ENCODE assay signal across 12 cellular contexts in the genomic region with DNA sequence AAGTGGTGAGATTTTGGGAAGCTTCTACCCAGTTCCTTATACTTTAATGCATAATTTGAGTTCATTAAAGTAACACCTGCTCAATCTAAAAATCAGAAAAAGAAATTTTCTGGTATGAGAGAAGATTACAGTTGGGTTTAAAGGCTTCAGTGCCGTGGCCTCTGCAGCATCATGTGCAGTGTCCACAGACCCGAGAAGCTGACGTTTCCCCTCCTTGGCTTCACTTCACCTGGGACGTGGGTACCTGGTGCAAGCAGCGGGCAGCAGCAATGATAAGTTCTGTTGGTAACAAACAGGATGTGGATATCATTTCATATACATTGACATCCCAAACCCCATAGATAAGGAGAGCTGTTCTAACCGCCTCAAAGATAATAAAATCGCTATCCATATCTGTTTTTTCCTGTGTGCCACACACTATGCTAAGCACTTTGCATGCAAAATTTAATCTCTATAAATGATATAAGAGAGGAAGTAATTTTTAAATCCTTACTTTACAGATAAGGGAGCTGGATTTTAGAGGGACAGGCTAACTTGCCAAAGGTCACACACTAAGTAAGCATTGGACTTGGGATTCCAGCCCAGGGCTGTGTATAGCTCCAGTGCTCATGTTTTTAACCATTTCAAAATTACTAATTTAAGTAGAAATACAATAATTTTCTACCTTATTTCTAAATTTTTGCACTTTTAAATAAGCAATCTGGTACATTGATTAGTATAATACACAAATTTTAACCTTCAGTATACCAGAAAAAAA.
"Had no signal": no experiment of that assay in that cellular context is flagged by ENCODE, and none has a peak within 500 bp of the region (broad histone marks: within the 10 kb centered on the region; RNA-seq: fewer than 3 reads in every experiment).

No MANE protein-coding gene starts in this region.

- H3K4me3 ChIP-seq: dorsolateral prefrontal cortex, esophagus muscularis mucosa, SK-N-MC, smooth muscle cell had no signal

- H3K9me3 ChIP-seq: esophagus muscularis mucosa had no signal

- H3K27me3 ChIP-seq: dorsolateral prefrontal cortex, esophagus muscularis mucosa, foreskin keratinocyte had no signal

- H3K27ac ChIP-seq: esophagus muscularis mucosa, foreskin keratinocyte, SK-N-MC had no signal

- ATAC-seq: foreskin keratinocyte, T-cell had no signal

- H3K36me3 ChIP-seq: esophagus muscularis mucosa had no signal

- DNase-seq: activated CD4-positive, alpha-beta T cell treated with anti-CD3 and anti-CD28 coated beads, Interleukin-2, amount 10 ng/mL, durations not matched to agents 24 days and 14 days; activated naive CD4-positive, alpha-beta T cell treated with anti-CD3 and anti-CD28 coated beads, Interleukin-2, amount 50 U/mL, for 16 hours; activated T-cell treated with anti-CD3 and anti-CD28 coated beads for 4 hours; cerebellar nuclear complex; dorsolateral prefrontal cortex; foreskin keratinocyte; mesendoderm; T-cell; T1000 had no signal
